In the genomic region with DNA sequence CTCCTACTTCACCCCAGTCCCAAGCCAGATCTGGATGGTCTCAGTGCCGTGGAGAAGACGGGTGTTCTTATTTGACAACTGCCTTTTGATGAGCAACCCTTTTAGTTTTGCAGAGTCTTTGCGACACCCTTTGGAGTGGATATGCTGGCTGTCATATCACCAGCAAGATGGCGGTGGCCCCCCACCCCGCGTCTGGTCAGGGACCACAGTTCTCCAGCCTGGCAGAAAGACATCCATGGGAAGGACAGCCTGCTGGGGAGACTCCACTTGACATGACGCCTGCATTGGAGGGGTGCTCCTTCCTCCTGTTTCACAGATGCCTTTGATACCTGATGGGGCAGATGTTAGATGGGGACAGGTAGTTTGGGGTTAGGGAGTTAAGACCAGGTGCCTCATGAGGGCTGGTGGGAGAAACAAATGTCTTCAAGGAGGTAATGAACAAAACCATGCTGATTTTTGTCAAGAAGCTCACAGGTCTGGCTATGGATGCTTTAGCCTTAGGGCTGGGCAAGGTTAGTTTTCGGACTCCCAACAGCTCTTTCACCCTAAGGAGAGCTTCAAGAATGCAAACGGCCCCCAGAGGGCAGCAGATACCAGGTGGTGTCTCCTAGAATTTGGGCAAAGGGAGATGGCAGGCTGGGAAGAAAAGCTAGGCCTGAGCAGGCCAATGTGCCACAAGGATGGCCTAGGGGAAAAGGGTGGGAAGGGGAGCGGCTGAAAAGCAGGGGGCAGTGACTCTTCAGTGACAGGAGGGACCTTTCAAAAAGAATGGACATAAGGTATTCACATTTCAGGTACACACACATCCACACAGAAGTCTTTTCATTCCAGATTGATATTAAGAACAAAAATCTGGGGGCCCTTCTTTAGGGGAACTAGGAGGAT, we compare ENCODE assay signal across 9 cellular contexts.
DNase-seq lines count a peak whose midpoint lies in the region; ATAC-seq and TF ChIP-seq lines count a peak whose summit lies in the region.
"Had no signal": no experiment of that assay in that cellular context is flagged by ENCODE, and none has a peak within 500 bp of the region (broad histone marks: within the 10 kb centered on the region; RNA-seq: fewer than 3 reads in every experiment).

No MANE protein-coding gene starts in this region.

- WGBS in heart right ventricle, 2 donors: 88 to 89% methylated on average over 10 of the region's 10 CpGs

- H3K27me3 ChIP-seq in heart right ventricle: no peaks in the 10 kb centered on the region

- intact Hi-C loops in heart right ventricle (cut with DNase I): loop anchor here in 7 of 10 donors (2.0 to 5.0 kb wide), 2 partner anchors 384 kb away; no protein-coding TSS in a partner anchor

- peak in 8 of 9 donors; percentile 30 to 59 (median 50) for TF ChIP-seq CTCF in heart right ventricle (IDR thresholded peaks at IDR 0.05)

- no peak overlapping the region for H3K27ac ChIP-seq in heart right ventricle

- ATAC-seq in heart right ventricle: peak in 6 of 8 donors; percentile 35 to 63 (median 50)
- ATAC-seq in GM21423 (IDR thresholded peaks at IDR 0.05; ENCODE audit: unreplicated experiment): no peak
- ATAC-seq: activated naive CD4-positive, alpha-beta T cell treated with anti-CD3 and anti-CD28 coated beads, Interleukin-2, amount 50 U/mL, for 72 hours had no signal

- H3K4me1 ChIP-seq in heart right ventricle: peaks cover 0 to 10% (median 0%) of the 10 kb centered on the region in 9 donors

- peaks cover 0 to 99% (median 32%) of the 10 kb centered on the region in 9 donors for H3K36me3 ChIP-seq in heart right ventricle

- DNase-seq in NCI-H524 (lab: John Stamatoyannopoulos, UW) (peak; percentile 19 to 53), NCI-H524 treated with DMSO at 0.1 percent for 48 hours (lab: John Stamatoyannopoulos, UW) (no peak), NCI-H2171 (lab: John Stamatoyannopoulos, UW) (peak; percentile 24), heart right ventricle (peak; percentile 39 to 40), NCI-H187 treated with DMSO at 0.1 percent for 48 hours (lab: John Stamatoyannopoulos, UW) (no peak)
- peak; percentile 64 for DNase-seq in activated T-cell treated with anti-CD3 and anti-CD28 coated beads, Interleukin-2, amount 50 U/mL, for 1 hour
- peak in 2 of 3 donors; percentile 29 to 34 for DNase-seq in stimulated activated CD4-positive, alpha-beta T cell treated with anti-CD3 and anti-CD28 coated beads, Interleukin-12 subunit alpha, Interleukin-12 subunit beta, amount 100 ng/mL, for 48 hours (ENCODE audit: low read depth in 2 of 3, low spot score in 1 of 3)

- H3K9me3 ChIP-seq in heart right ventricle: no peaks in the 10 kb centered on the region

- H3K4me3 ChIP-seq in heart right ventricle: no peak overlapping the region

Comparison
In these comparisons a context has a peak if more than half of its experiments do, and no peak if none do; other contexts are left out.
1. DNase-seq: peak in NCI-H524 (2 of 2), NCI-H2171 (single experiment), activated T-cell treated with anti-CD3 and anti-CD28 coated beads, Interleukin-2, amount 50 U/mL, for 1 hour (single experiment), heart right ventricle (2 of 2) and stimulated activated CD4-positive, alpha-beta T cell treated with anti-CD3 and anti-CD28 coated beads, Interleukin-12 subunit alpha, Interleukin-12 subunit beta, amount 100 ng/mL, for 48 hours (2 of 3); none in NCI-H524 treated with DMSO at 0.1 percent for 48 hours (single experiment) and NCI-H187 treated with DMSO at 0.1 percent for 48 hours (single experiment).